In genomic region chr3:105466495-105467080, GRCh38 we compare ENCODE assay signal across 31 cellular contexts.
DNase-seq lines count a peak whose midpoint lies in the region; ATAC-seq and TF ChIP-seq lines count a peak whose summit lies in the region.
"Had no signal": no experiment of that assay in that cellular context is flagged by ENCODE, and none has a peak within 500 bp of the region (broad histone marks: within the 10 kb centered on the region; RNA-seq: fewer than 3 reads in every experiment).

No MANE protein-coding gene starts in this region.

- H3K79me2 ChIP-seq in GM23248 (ENCODE audit: insufficient read depth) = peaks cover 86% of the 10 kb centered on the region

- peak overlapping the region; percentile 57 for H3K27ac ChIP-seq in GM23248
- H3K27ac ChIP-seq: breast epithelium, C4-2B, foreskin keratinocyte, left lung had no signal

- peaks cover 18% of the 10 kb centered on the region; the same call in 1 of the 2 replicates for H3F3A ChIP-seq in GM23248 (ENCODE audit: insufficient read depth)

- in situ Hi-C loops in GM23248 (cut with MboI) = no loop called here

- H4K20me1 ChIP-seq in GM23248 (ENCODE audit: insufficient read depth) = no peaks in the 10 kb centered on the region

- no peaks in the 10 kb centered on the region for H3K9me2 ChIP-seq in GM23248 (ENCODE audit: insufficient read depth)

- no peak for ATAC-seq in HG02852 (IDR thresholded peaks at IDR 0.05; ENCODE audit: unreplicated experiment)
- no peak for ATAC-seq in left colon
- ATAC-seq: activated CD8-positive, alpha-beta memory T cell treated with anti-CD3 and anti-CD28 coated beads, Interleukin-2, amount 10 ng/mL, durations not matched to agents 7 days and 5 days; activated T-cell treated with anti-CD3 and anti-CD28 coated beads, Interleukin-2, amount 50 U/mL, for 72 hours; effector memory CD8-positive, alpha-beta T cell; foreskin keratinocyte; HepG2; left lung; Panc1 had no signal

- H3K9me3 Mint-ChIP-seq in progenitor cell of endocrine pancreas (ENCODE audit: low read depth) = no peaks in the 10 kb centered on the region
- H3K9me3 Mint-ChIP-seq: activated naive CD4-positive, alpha-beta T cell treated with anti-CD3 and anti-CD28 coated beads, Interleukin-2, amount 10 ng/mL, durations not matched to agents 7 days and 5 days; activated T-cell treated with anti-CD3 and anti-CD28 coated beads, Interleukin-2, amount 50 U/mL, for 72 hours; effector memory CD8-positive, alpha-beta T cell had no signal

- H3K4me3 ChIP-seq in GM23248 (0 out of 2 replicates have a peak overlapping the region, but pooled peaks have one; percentile 5), fibroblast of villous mesenchyme (ENCODE audit: low read depth, low read length) (no peak overlapping the region)
- H3K4me3 ChIP-seq: breast epithelium, left lung had no signal

- peak overlapping the region; percentile 47 for H3K9ac ChIP-seq in GM23248

- H3K4me1 Mint-ChIP-seq in progenitor cell of endocrine pancreas (ENCODE audit: low read depth) = peaks cover 12% of the 10 kb centered on the region
- H3K4me1 Mint-ChIP-seq: activated CD8-positive, alpha-beta memory T cell treated with anti-CD3 and anti-CD28 coated beads, Interleukin-2, amount 10 ng/mL, durations not matched to agents 7 days and 5 days; activated naive CD4-positive, alpha-beta T cell treated with anti-CD3 and anti-CD28 coated beads, Interleukin-2, amount 10 ng/mL, durations not matched to agents 7 days and 5 days had no signal

- TF ChIP-seq CTCF in fibroblast of villous mesenchyme (IDR thresholded peaks at IDR 0.05; ENCODE audit: insufficient read depth, low read depth, low read length) (no peak), progenitor cell of endocrine pancreas (IDR thresholded peaks at IDR 0.05; ENCODE audit: unreplicated experiment) (no peak)

- H2AFZ ChIP-seq in GM23248 = peak overlapping the region; percentile 42; the same call in 1 of the 2 replicates

- H3K36me3 Mint-ChIP-seq in progenitor cell of endocrine pancreas (ENCODE audit: insufficient read depth) = no peaks in the 10 kb centered on the region
- H3K36me3 Mint-ChIP-seq: activated CD8-positive, alpha-beta memory T cell treated with anti-CD3 and anti-CD28 coated beads, Interleukin-2, amount 10 ng/mL, durations not matched to agents 7 days and 5 days; activated naive CD4-positive, alpha-beta T cell treated with anti-CD3 and anti-CD28 coated beads, Interleukin-2, amount 10 ng/mL, durations not matched to agents 7 days and 5 days had no signal

- H3K27me3 ChIP-seq in GM23248 (replicated peaks; ENCODE audit: insufficient read depth) = no peaks in the 10 kb centered on the region
- H3K27me3 ChIP-seq: breast epithelium, foreskin keratinocyte, left lung had no signal

- intact Hi-C loops in left colon (cut with DNase I, micrococcal nuclease) = no loop called here

- peak overlapping the region; percentile 75 for H3K4me2 ChIP-seq in GM23248 (ENCODE audit: unreplicated experiment)

- WGBS in GM23248 (ENCODE audit: low coverage in 1 of 2, low lambda C conversion rate in 2 of 2, missing lambda C conversion rate in 2 of 2), 2 experiments = 0% methylated on average over 1 of the region's 1 CpG

- no peaks in the 10 kb centered on the region for H3K9me3 ChIP-seq in GM23248 (ENCODE audit: low read depth)
- H3K9me3 ChIP-seq: breast epithelium, left lung had no signal

- H3K36me3 ChIP-seq in GM23248 (ENCODE audit: low read depth) = no peaks in the 10 kb centered on the region
- H3K36me3 ChIP-seq: breast epithelium, left lung had no signal

- no peak overlapping the region for H3K4me3 Mint-ChIP-seq in progenitor cell of endocrine pancreas (ENCODE audit: low read depth)
- H3K4me3 Mint-ChIP-seq: activated CD8-positive, alpha-beta memory T cell treated with anti-CD3 and anti-CD28 coated beads, Interleukin-2, amount 10 ng/mL, durations not matched to agents 7 days and 5 days; activated naive CD4-positive, alpha-beta T cell treated with anti-CD3 and anti-CD28 coated beads, Interleukin-2, amount 10 ng/mL, durations not matched to agents 7 days and 5 days; activated T-cell treated with anti-CD3 and anti-CD28 coated beads, Interleukin-2, amount 50 U/mL, for 72 hours; effector memory CD8-positive, alpha-beta T cell had no signal

- H3K27ac Mint-ChIP-seq in progenitor cell of endocrine pancreas = peak overlapping the region; percentile 84
- H3K27ac Mint-ChIP-seq: activated CD8-positive, alpha-beta memory T cell treated with anti-CD3 and anti-CD28 coated beads, Interleukin-2, amount 10 ng/mL, durations not matched to agents 7 days and 5 days; activated naive CD4-positive, alpha-beta T cell treated with anti-CD3 and anti-CD28 coated beads, Interleukin-2, amount 10 ng/mL, durations not matched to agents 7 days and 5 days; activated T-cell treated with anti-CD3 and anti-CD28 coated beads, Interleukin-2, amount 50 U/mL, for 72 hours; effector memory CD8-positive, alpha-beta T cell had no signal

- DNase-seq in GM23248 = peak; percentile 63
- peak; percentile 89 for DNase-seq in SK-N-DZ (ENCODE audit: low spot score)
- peak; percentile 15 for DNase-seq in fibroblast of villous mesenchyme (ENCODE audit: low read depth)
- no peak for DNase-seq in progenitor cell of endocrine pancreas (ENCODE audit: low spot score, unreplicated experiment)
- DNase-seq in NCI-H2107 (lab: John Stamatoyannopoulos, UW) = no peak
- no peak for DNase-seq in left colon
- DNase-seq in AG08396 (ENCODE audit: low spot score) = no peak
- DNase-seq: activated CD4-positive, CD25-positive, alpha-beta regulatory T cell; activated CD8-positive, alpha-beta memory T cell treated with anti-CD3 and anti-CD28 coated beads, Interleukin-2, amount 10 ng/mL, durations not matched to agents 7 days and 5 days; activated naive CD4-positive, alpha-beta T cell treated with anti-CD3 and anti-CD28 coated beads, Interleukin-2, amount 10 ng/mL, durations not matched to agents 7 days and 5 days; activated T-cell treated with anti-CD3 and anti-CD28 coated beads, Interleukin-2, amount 50 U/mL, for 72 hours; amniotic stem cell; effector memory CD8-positive, alpha-beta T cell; erythroblast; foreskin keratinocyte; Kasumi-1; left lung; mesenchymal stem cell; NCI-H1436 treated with DMSO at 0.1 percent for 48 hours; NCI-H524; NK-92 treated with Interleukin-12 subunit alpha and Interleukin-12 subunit beta, amount 100 ng/mL, for 24 hours; retina; SIG-M5; stimulated activated CD4-positive, alpha-beta T cell treated with anti-CD3 and anti-CD28 coated beads, Interleukin-2, amount 100 ng/mL, for 24 hours; T-helper 1 cell; trophoblast cell had no signal

- H3K27me3 Mint-ChIP-seq in progenitor cell of endocrine pancreas = no peaks in the 10 kb centered on the region
- H3K27me3 Mint-ChIP-seq: activated CD8-positive, alpha-beta memory T cell treated with anti-CD3 and anti-CD28 coated beads, Interleukin-2, amount 10 ng/mL, durations not matched to agents 7 days and 5 days; activated naive CD4-positive, alpha-beta T cell treated with anti-CD3 and anti-CD28 coated beads, Interleukin-2, amount 10 ng/mL, durations not matched to agents 7 days and 5 days; effector memory CD8-positive, alpha-beta T cell had no signal

- peaks cover 44% of the 10 kb centered on the region for H3K4me1 ChIP-seq in GM23248 (ENCODE audit: insufficient read depth)
- H3K4me1 ChIP-seq: breast epithelium, foreskin keratinocyte had no signal

Comparison
In these comparisons a context has a peak if more than half of its experiments do, and no peak if none do; other contexts are left out.
1. DNase-seq: peak in GM23248 (single experiment), SK-N-DZ (single experiment) and fibroblast of villous mesenchyme (single experiment); none in progenitor cell of endocrine pancreas (single experiment), NCI-H2107 (single experiment), left colon (0 of 2) and AG08396 (single experiment).